Comparison of ENCODE assay signal across 20 cellular contexts in genomic region chr1:238861342-238861741, GRCh38.
DNase-seq lines count a peak whose midpoint lies in the region; ATAC-seq, FAIRE-seq and TF ChIP-seq lines count a peak whose summit lies in the region.
"Had no signal": no experiment of that assay in that cellular context is flagged by ENCODE, and none has a peak within 500 bp of the region (broad histone marks: within the 10 kb centered on the region; RNA-seq: fewer than 3 reads in every experiment).

No MANE protein-coding gene starts in this region.

- no peaks in the 10 kb centered on the region for H3K9me2 ChIP-seq in SK-N-SH
- H3K9me2 ChIP-seq in MM.1S (replicated peaks; ENCODE audit: insufficient read depth, low read length), result no peaks in the 10 kb centered on the region

- CTCF ChIA-PET in SK-N-SH (lab: Yijun Ruan, JAX), result no interaction called here
- CTCF ChIA-PET in GM12878 (lab: Yijun Ruan, JAX), result no interaction called here

- in situ Hi-C loops in GM12878 (cut with MboI), result no loop called here

- no peak for DNase-seq in SK-N-SH
- peak; percentile 36 for DNase-seq in MM.1S
- DNase-seq in GM12878 (ENCODE audit: low read depth, low spot score), result no peak
- no peak for DNase-seq in left colon
- no peak for DNase-seq in NCI-H2107 (lab: John Stamatoyannopoulos, UW)
- DNase-seq in DMS153 treated with DMSO at 0.1 percent for 48 hours (lab: John Stamatoyannopoulos, UW; ENCODE audit: unreplicated experiment), result no peak
- DNase-seq: 8988T, GOT3, KBM-7, MG63, NCI-H1092 treated with DMSO at 0.1 percent for 48 hours, NCI-H2227 treated with DMSO at 0.1 percent for 48 hours, NCI-H524 treated with DMSO at 0.1 percent for 48 hours, SJCRH30, SW 1271 had no signal

- H3K9ac ChIP-seq in SK-N-SH (no peak overlapping the region), MM.1S (ENCODE audit: low read length) (peak overlapping the region; percentile 12; the same call in 1 of the 2 replicates), GM12878 (ENCODE audit: control insufficient read depth, insufficient read depth, low read length) (no peak overlapping the region)

- H3K9me3 ChIP-seq in SK-N-SH (no peaks in the 10 kb centered on the region), MM.1S (replicated peaks; ENCODE audit: insufficient read depth, low read length) (no peaks in the 10 kb centered on the region), GM12878 (replicated peaks; ENCODE audit: control insufficient read depth, insufficient read depth, low read length) (no peaks in the 10 kb centered on the region)
- H3K9me3 ChIP-seq: Caco-2, MG63, SJCRH30 had no signal

- no peak for TF ChIP-seq POLR2A in GM12878 (IDR thresholded peaks at IDR 0.05; ENCODE audit: low read depth, low read length)

- TF ChIP-seq EP300 in SK-N-SH (IDR thresholded peaks at IDR 0.05; ENCODE audit: borderline replicate concordance in 1 of 2, low read depth in 1 of 2, low read length in 1 of 2) (no peak), GM12878 (IDR thresholded peaks at IDR 0.05; ENCODE audit: borderline replicate concordance in 1 of 2, control insufficient read depth in 1 of 2, low read depth in 2 of 2, low read length in 2 of 2) (no peak)

- peak; percentile 41 for ATAC-seq in SK-N-SH treated with all-trans-retinoic acid at 6 μM for 48 hours
- peak; percentile 22; the same call in 2 of the 3 replicates for ATAC-seq in GM12878
- ATAC-seq in left colon, result no peak
- ATAC-seq in HG02970 (IDR thresholded peaks at IDR 0.05; ENCODE audit: low FRiP score, unreplicated experiment), result no peak

- no peak for TF ChIP-seq RAD21 in SK-N-SH (IDR thresholded peaks at IDR 0.05; ENCODE audit: low read length)
- no peak for TF ChIP-seq RAD21 in GM12878 (IDR thresholded peaks at IDR 0.05; ENCODE audit: insufficient read depth, low read depth, low read length)

- H3K27me3 ChIP-seq in SK-N-SH (ENCODE audit: insufficient read depth) (no peaks in the 10 kb centered on the region), MM.1S (replicated peaks; ENCODE audit: insufficient read depth, low read length) (no peaks in the 10 kb centered on the region), GM12878 (replicated peaks in 1 of 2; ENCODE audit: control insufficient read depth in 2 of 2, insufficient read depth in 2 of 2, low read length in 1 of 2) (no peaks in the 10 kb centered on the region)
- H3K27me3 ChIP-seq: MG63, SJCRH30 had no signal

- H3K27ac ChIP-seq in SK-N-SH (ENCODE audit: low read depth in 2 of 2, low read length in 1 of 2), result no peak overlapping the region
- no peak overlapping the region for H3K27ac ChIP-seq in MM.1S (ENCODE audit: low read length)
- H3K27ac ChIP-seq in GM12878 (ENCODE audit: control insufficient read depth, insufficient read depth), result no peak overlapping the region
- H3K27ac ChIP-seq: RWPE1, SJCRH30 had no signal

- POLR2A ChIA-PET in SK-N-SH (lab: Yijun Ruan, JAX), result interaction anchor here (0.6 kb wide), 1 partner anchor 447 kb away, joined by 5 read pairs; no protein-coding TSS in a partner anchor
- POLR2A ChIA-PET in GM12878 (lab: Charles Lee), result no interaction called here

- no peaks in the 10 kb centered on the region for H4K20me1 ChIP-seq in SK-N-SH (ENCODE audit: insufficient read depth)
- no peaks in the 10 kb centered on the region for H4K20me1 ChIP-seq in MM.1S (ENCODE audit: insufficient read depth, low read length)
- no peaks in the 10 kb centered on the region for H4K20me1 ChIP-seq in GM12878 (ENCODE audit: control insufficient read depth, insufficient read depth)

- no peaks in the 10 kb centered on the region for H3K79me2 ChIP-seq in SK-N-SH (ENCODE audit: insufficient read depth)
- H3K79me2 ChIP-seq in MM.1S (ENCODE audit: low read length), result no peaks in the 10 kb centered on the region
- H3K79me2 ChIP-seq in GM12878 (ENCODE audit: control insufficient read depth, insufficient read depth, low read length), result no peaks in the 10 kb centered on the region

- FAIRE-seq in GM12878 (lab: Jason Lieb, UNC), result no peak
- FAIRE-seq: G401.6 had no signal

- RAD21 ChIA-PET in GM12878 (lab: Charles Lee; ENCODE audit: unreplicated experiment), result no interaction called here

- SMC1A ChIA-PET in GM12878 (lab: Charles Lee; ENCODE audit: uncharacterized antibody, unreplicated experiment), result no interaction called here

- BruUV-seq in GM12878 (replicated peaks; lab: Mats Ljungman, UMichigan), result no TSS peak

- no peak overlapping the region for H3K4me2 ChIP-seq in SK-N-SH
- peak overlapping the region; percentile 46 for H3K4me2 ChIP-seq in MM.1S (ENCODE audit: low read depth, low read length)
- no peak overlapping the region for H3K4me2 ChIP-seq in GM12878 (ENCODE audit: control insufficient read depth, insufficient read depth)

- TF ChIP-seq CTCF in SK-N-SH (IDR thresholded peaks at IDR 0.05) (no peak), MM.1S (IDR thresholded peaks at IDR 0.05; ENCODE audit: low read length) (no peak), GM12878 (IDR thresholded peaks at IDR 0.05 in 2 of 3, conservative IDR thresholded peaks at IDR 0.05 in 1 of 3; ENCODE audit: control insufficient read depth in 2 of 3, extremely low read depth in 1 of 3, insufficient read depth in 1 of 3, low read depth in 3 of 3, low read length in 3 of 3) (no peak)

- intact Hi-C loops in GM12878 (cut with micrococcal nuclease; ENCODE audit: unreplicated experiment) (no loop called here), left colon (cut with DNase I, micrococcal nuclease) (no loop called here)

- no peaks in the 10 kb centered on the region for H3K36me3 ChIP-seq in SK-N-SH (replicated peaks in 1 of 2; ENCODE audit: control insufficient read depth in 1 of 2, insufficient read depth in 2 of 2, low read length in 1 of 2)
- no peaks in the 10 kb centered on the region for H3K36me3 ChIP-seq in MM.1S (replicated peaks; ENCODE audit: insufficient read depth, low read length)
- H3K36me3 ChIP-seq in GM12878 (ENCODE audit: control insufficient read depth in 2 of 2, insufficient read depth in 2 of 2, low read length in 1 of 2), result no peaks in the 10 kb centered on the region
- H3K36me3 ChIP-seq: MG63, SJCRH30 had no signal

- no peaks in the 10 kb centered on the region for H3K4me1 ChIP-seq in SK-N-SH (ENCODE audit: control insufficient read depth in 1 of 2, insufficient read depth in 2 of 2, low read depth in 1 of 2, low read length in 1 of 2)
- H3K4me1 ChIP-seq in MM.1S (ENCODE audit: low read length), result 0 out of 2 replicates have a peak, but pooled peaks cover 3% of the 10 kb centered on the region
- no peaks in the 10 kb centered on the region for H3K4me1 ChIP-seq in GM12878 (ENCODE audit: control insufficient read depth, insufficient read depth, low read length)
- H3K4me1 ChIP-seq: Caco-2, SJCRH30 had no signal

- no peak overlapping the region for H2AFZ ChIP-seq in SK-N-SH (ENCODE audit: low read depth)
- peak overlapping the region; percentile 58 for H2AFZ ChIP-seq in MM.1S (ENCODE audit: low read length)
- no peak overlapping the region for H2AFZ ChIP-seq in GM12878 (ENCODE audit: control insufficient read depth, low read depth, low read length)

- 47% methylated on average over 5 of the region's 5 CpGs for WGBS in SK-N-SH (ENCODE audit: low lambda C conversion rate)
- 0% methylated on average over 5 of the region's 5 CpGs for WGBS in GM12878 (ENCODE audit: insufficient coverage, insufficient replicate concordance, low lambda C conversion rate, missing lambda C conversion rate)

- H3F3A ChIP-seq in SK-N-SH (replicated peaks; ENCODE audit: insufficient read depth) (no peaks in the 10 kb centered on the region), MM.1S (ENCODE audit: insufficient read depth, low read length) (no peaks in the 10 kb centered on the region)

- H3K4me3 ChIP-seq in SK-N-SH (ENCODE audit: low read depth in 2 of 2, low read length in 1 of 2), result no peak overlapping the region
- H3K4me3 ChIP-seq in MM.1S (ENCODE audit: low read length), result peak overlapping the region; percentile 27
- no peak overlapping the region for H3K4me3 ChIP-seq in GM12878
- H3K4me3 ChIP-seq: MG63, SJCRH30 had no signal

TF ChIP-seq in SK-N-SH treated with all-trans-retinoic acid at 6 μM for 48 hours, 23 proteins besides CTCF, POLR2A, EP300 and RAD21:
- TF ChIP-seq TCF4 (CRISPR knock-in tag; IDR thresholded peaks at IDR 0.05; ENCODE audit: borderline replicate concordance), result no peak

TF ChIP-seq in SK-N-SH, 30 proteins besides CTCF, POLR2A, EP300 and RAD21 (continues in another document):
- TF ChIP-seq PBX3 (IDR thresholded peaks at IDR 0.05) (no peak), TCF12 (IDR thresholded peaks at IDR 0.05) (no peak), TEAD4 (IDR thresholded peaks at IDR 0.05; ENCODE audit: borderline replicate concordance, insufficient read depth) (no peak)

TF ChIP-seq in GM12878, 131 proteins besides CTCF, POLR2A, EP300 and RAD21:
- no peak for TF ChIP-seq HDGF (IDR thresholded peaks at IDR 0.05)
TF ChIP-seq in GM12878: peak in this region for 0.

Comparison
In these comparisons a context has a peak if more than half of its experiments do, and no peak if none do; other contexts are left out.
1. ATAC-seq: peak in SK-N-SH treated with all-trans-retinoic acid at 6 μM for 48 hours (single experiment) and GM12878 (single experiment); none in left colon (single experiment) and HG02970 (single experiment).